ENCODE assay signal across 11 cellular contexts in genomic region chr3:31232049-31233040, GRCh38.
DNase-seq lines count a peak whose midpoint lies in the region; ATAC-seq lines count a peak whose summit lies in the region.
"Had no signal": no experiment of that assay in that cellular context is flagged by ENCODE, and none has a peak within 500 bp of the region (broad histone marks: within the 10 kb centered on the region; RNA-seq: fewer than 3 reads in every experiment).

No MANE protein-coding gene starts in this region.

- no peaks in the 10 kb centered on the region for H3K27me3 Mint-ChIP-seq in activated CD4-positive, alpha-beta T cell treated with anti-CD3 and anti-CD28 coated beads for 36 hours
- no peaks in the 10 kb centered on the region for H3K27me3 Mint-ChIP-seq in dendritic cell treated with granulocyte-macrophage colony-stimulating factor and Interleukin-4, amounts not matched to agents 40 ng/mL and 50 ng/mL, for 4 days
- no peaks in the 10 kb centered on the region for H3K27me3 Mint-ChIP-seq in stimulated activated memory B cell treated with anti-CD40 and anti-IgM and Interleukin-4, amounts not matched to agents 10 μg/mL and 1 μg/mL and 100 μg/mL, for 72 hours

- CTCF ChIA-PET in activated CD4-positive, alpha-beta T cell treated with anti-CD3 and anti-CD28 coated beads for 36 hours (lab: Charles Lee), result interaction anchor here (0.5 to 1.1 kb wide), 6 partner anchors 9 to 728 kb away, joined by 3 to 4 read pairs (median 3); no protein-coding TSS in a partner anchor

- no peak for ATAC-seq in activated CD4-positive, alpha-beta T cell treated with anti-CD3 and anti-CD28 coated beads for 36 hours
- peak; percentile 60 for ATAC-seq in stimulated activated memory B cell treated with anti-CD40 and anti-IgM and Interleukin-4, amounts not matched to agents 10 μg/mL and 1 μg/mL and 100 μg/mL, for 72 hours

- in situ Hi-C loops in ACHN (cut with HindIII; ENCODE audit: low pct_ligation_motif_present, low pct_unique_long_range_greater_than_20kb, low sequenced_read_pairs), result no loop called here

- no peak overlapping the region for H3K4me3 Mint-ChIP-seq in activated CD4-positive, alpha-beta T cell treated with anti-CD3 and anti-CD28 coated beads for 36 hours
- peak overlapping the region; percentile 26 for H3K4me3 Mint-ChIP-seq in dendritic cell treated with granulocyte-macrophage colony-stimulating factor and Interleukin-4, amounts not matched to agents 40 ng/mL and 50 ng/mL, for 4 days
- H3K4me3 Mint-ChIP-seq in stimulated activated memory B cell treated with anti-CD40 and anti-IgM and Interleukin-4, amounts not matched to agents 10 μg/mL and 1 μg/mL and 100 μg/mL, for 72 hours, result no peak overlapping the region
- H3K4me3 Mint-ChIP-seq: activated naive CD4-positive, alpha-beta T cell treated with anti-CD3 and anti-CD28 coated beads for 36 hours had no signal

- intact Hi-C loops in activated CD4-positive, alpha-beta T cell treated with anti-CD3 and anti-CD28 coated beads for 36 hours (cut with DNase I, micrococcal nuclease), result no loop called here
- intact Hi-C loops in dendritic cell treated with granulocyte-macrophage colony-stimulating factor and Interleukin-4, amounts not matched to agents 40 ng/mL and 50 ng/mL, for 4 days (cut with micrococcal nuclease), result loop anchor here (5.0 kb wide), 1 partner anchor 35 kb away; no protein-coding TSS in a partner anchor

- peaks cover 72% of the 10 kb centered on the region for H3K4me1 Mint-ChIP-seq in activated CD4-positive, alpha-beta T cell treated with anti-CD3 and anti-CD28 coated beads for 36 hours
- peaks cover 52% of the 10 kb centered on the region for H3K4me1 Mint-ChIP-seq in dendritic cell treated with granulocyte-macrophage colony-stimulating factor and Interleukin-4, amounts not matched to agents 40 ng/mL and 50 ng/mL, for 4 days (ENCODE audit: low read depth)
- H3K4me1 Mint-ChIP-seq in stimulated activated memory B cell treated with anti-CD40 and anti-IgM and Interleukin-4, amounts not matched to agents 10 μg/mL and 1 μg/mL and 100 μg/mL, for 72 hours, result peaks cover 50% of the 10 kb centered on the region

- POLR2A ChIA-PET in activated CD4-positive, alpha-beta T cell treated with anti-CD3 and anti-CD28 coated beads for 36 hours (lab: Charles Lee), result no interaction called here

- H3K9me3 Mint-ChIP-seq in activated CD4-positive, alpha-beta T cell treated with anti-CD3 and anti-CD28 coated beads for 36 hours (ENCODE audit: low read depth), result no peaks in the 10 kb centered on the region
- peaks cover 8% of the 10 kb centered on the region for H3K9me3 Mint-ChIP-seq in dendritic cell treated with granulocyte-macrophage colony-stimulating factor and Interleukin-4, amounts not matched to agents 40 ng/mL and 50 ng/mL, for 4 days
- H3K9me3 Mint-ChIP-seq in stimulated activated memory B cell treated with anti-CD40 and anti-IgM and Interleukin-4, amounts not matched to agents 10 μg/mL and 1 μg/mL and 100 μg/mL, for 72 hours, result peaks cover 3% of the 10 kb centered on the region
- H3K9me3 Mint-ChIP-seq: activated naive CD4-positive, alpha-beta T cell treated with anti-CD3 and anti-CD28 coated beads for 36 hours had no signal

- H3K36me3 Mint-ChIP-seq in activated CD4-positive, alpha-beta T cell treated with anti-CD3 and anti-CD28 coated beads for 36 hours (ENCODE audit: low read depth), result peaks cover 9% of the 10 kb centered on the region
- H3K36me3 Mint-ChIP-seq in dendritic cell treated with granulocyte-macrophage colony-stimulating factor and Interleukin-4, amounts not matched to agents 40 ng/mL and 50 ng/mL, for 4 days (ENCODE audit: low read depth), result no peaks in the 10 kb centered on the region
- no peaks in the 10 kb centered on the region for H3K36me3 Mint-ChIP-seq in stimulated activated memory B cell treated with anti-CD40 and anti-IgM and Interleukin-4, amounts not matched to agents 10 μg/mL and 1 μg/mL and 100 μg/mL, for 72 hours

- peak overlapping the region; percentile 73 for H3K27ac Mint-ChIP-seq in activated CD4-positive, alpha-beta T cell treated with anti-CD3 and anti-CD28 coated beads for 36 hours
- H3K27ac Mint-ChIP-seq in dendritic cell treated with granulocyte-macrophage colony-stimulating factor and Interleukin-4, amounts not matched to agents 40 ng/mL and 50 ng/mL, for 4 days, result peak overlapping the region; percentile 95
- H3K27ac Mint-ChIP-seq in stimulated activated memory B cell treated with anti-CD40 and anti-IgM and Interleukin-4, amounts not matched to agents 10 μg/mL and 1 μg/mL and 100 μg/mL, for 72 hours, result peak overlapping the region; percentile 69
- H3K27ac Mint-ChIP-seq: activated naive CD4-positive, alpha-beta T cell treated with anti-CD3 and anti-CD28 coated beads for 36 hours had no signal

- DNase-seq in activated CD4-positive, alpha-beta T cell treated with anti-CD3 and anti-CD28 coated beads for 36 hours, result no peak
- no peak for DNase-seq in activated CD4-positive, alpha-beta T cell treated with anti-CD3 and anti-CD28 coated beads for 4 hours
- DNase-seq in M059J (ENCODE audit: low read depth), result peak; percentile 45
- no peak for DNase-seq in ACHN
- DNase-seq in activated effector memory CD4-positive, alpha-beta T cell treated with Interleukin-2 at 50 U/mL for 16 hours, result no peak
- DNase-seq in DMS153 treated with DMSO at 0.1 percent for 48 hours (lab: John Stamatoyannopoulos, UW; ENCODE audit: unreplicated experiment), result no peak
- DNase-seq: activated naive CD4-positive, alpha-beta T cell treated with anti-CD3 and anti-CD28 coated beads for 36 hours; NCI-H524 treated with DMSO at 0.1 percent for 48 hours; stimulated activated CD4-positive, alpha-beta T cell treated with anti-CD3 and anti-CD28 coated beads, Interleukin-15, amount 100 ng/mL, for 24 hours had no signal
